In the genomic region with DNA sequence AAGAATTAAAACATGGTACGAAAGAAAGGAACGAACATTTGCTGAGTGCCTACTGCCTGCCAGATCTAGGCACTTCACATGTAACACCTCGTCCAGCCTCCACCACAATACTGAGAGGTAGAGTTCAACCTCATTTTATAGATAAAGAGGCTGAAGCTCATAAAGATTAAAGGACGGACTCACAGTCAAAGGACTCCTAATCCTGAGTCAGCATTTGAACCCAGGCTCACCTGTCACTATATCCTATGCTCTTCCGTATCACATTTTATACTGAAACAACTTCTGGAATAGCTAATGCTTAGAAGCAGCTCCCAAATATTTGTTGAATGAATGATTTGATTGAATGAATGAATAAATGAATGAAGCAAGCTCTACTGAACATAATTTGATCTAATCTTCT, we compare ENCODE assay signal across 31 cellular contexts. TPM values are rescaled to one million over a fixed set of nuclear protein-coding genes. Genes with fewer than 3 reads are reported as not detected.
"Had no signal": no experiment of that assay in that cellular context is flagged by ENCODE, and none has a peak within 500 bp of the region (broad histone marks: within the 10 kb centered on the region; RNA-seq: fewer than 3 reads in every experiment).

No MANE protein-coding gene starts in this region.

- H3K27me3 Mint-ChIP-seq: activated CD4-positive, alpha-beta memory T cell treated with anti-CD3 and anti-CD28 coated beads, Interleukin-2, amount 10 ng/mL, durations not matched to agents 7 days and 5 days; activated CD4-positive, alpha-beta T cell treated with anti-CD3 and anti-CD28 coated beads, Interleukin-2, amount 10 ng/mL, durations not matched to agents 7 days and 5 days; central memory CD8-positive, alpha-beta T cell; stimulated activated memory B cell treated with anti-CD40 and anti-IgM and Interleukin-4, amounts not matched to agents 10 μg/mL and 1 μg/mL and 100 μg/mL, for 72 hours had no signal

- H3K27ac Mint-ChIP-seq: activated CD4-positive, alpha-beta memory T cell treated with anti-CD3 and anti-CD28 coated beads, Interleukin-2, amount 10 ng/mL, durations not matched to agents 7 days and 5 days; activated CD4-positive, alpha-beta T cell treated with anti-CD3 and anti-CD28 coated beads, Interleukin-2, amount 10 ng/mL, durations not matched to agents 7 days and 5 days; activated naive CD4-positive, alpha-beta T cell treated with anti-CD3 and anti-CD28 coated beads, Interleukin-2, amount 50 U/mL, for 72 hours; stimulated activated memory B cell treated with anti-CD40 and anti-IgM and Interleukin-4, amounts not matched to agents 10 μg/mL and 1 μg/mL and 100 μg/mL, for 72 hours had no signal

- ATAC-seq: activated naive CD4-positive, alpha-beta T cell treated with anti-CD3 and anti-CD28 coated beads, Interleukin-2, amount 50 U/mL, for 72 hours; activated T-cell treated with anti-CD3 and anti-CD28 coated beads, Interleukin-2, amount 50 U/mL, for 4 hours; left lung; stimulated activated memory B cell treated with anti-CD40 and anti-IgM and Interleukin-4, amounts not matched to agents 10 μg/mL and 1 μg/mL and 100 μg/mL, for 72 hours had no signal

- H3K27me3 ChIP-seq: esophagus squamous epithelium, left lung, ovary, stomach, thyroid gland, upper lobe of left lung, vagina had no signal

- H3K4me3 Mint-ChIP-seq: activated CD4-positive, alpha-beta memory T cell treated with anti-CD3 and anti-CD28 coated beads, Interleukin-2, amount 10 ng/mL, durations not matched to agents 7 days and 5 days; activated CD4-positive, alpha-beta T cell treated with anti-CD3 and anti-CD28 coated beads, Interleukin-2, amount 10 ng/mL, durations not matched to agents 7 days and 5 days; activated T-cell treated with anti-CD3 and anti-CD28 coated beads, Interleukin-2, amount 50 U/mL, for 4 hours; central memory CD8-positive, alpha-beta T cell; stimulated activated memory B cell treated with anti-CD40 and anti-IgM and Interleukin-4, amounts not matched to agents 10 μg/mL and 1 μg/mL and 100 μg/mL, for 72 hours had no signal

- H3K4me2 ChIP-seq: smooth muscle cell had no signal

- H3K9me3 Mint-ChIP-seq: activated CD4-positive, alpha-beta memory T cell treated with anti-CD3 and anti-CD28 coated beads, Interleukin-2, amount 10 ng/mL, durations not matched to agents 7 days and 5 days; activated CD4-positive, alpha-beta T cell treated with anti-CD3 and anti-CD28 coated beads, Interleukin-2, amount 10 ng/mL, durations not matched to agents 7 days and 5 days; activated naive CD4-positive, alpha-beta T cell treated with anti-CD3 and anti-CD28 coated beads, Interleukin-2, amount 50 U/mL, for 72 hours; activated T-cell treated with anti-CD3 and anti-CD28 coated beads, Interleukin-2, amount 50 U/mL, for 4 hours; central memory CD8-positive, alpha-beta T cell; stimulated activated memory B cell treated with anti-CD40 and anti-IgM and Interleukin-4, amounts not matched to agents 10 μg/mL and 1 μg/mL and 100 μg/mL, for 72 hours had no signal

- H3K4me1 ChIP-seq: prostate gland, thyroid gland, vagina had no signal

- H3K4me3 ChIP-seq: esophagus squamous epithelium, left lung, lung, ovary, prostate gland, smooth muscle cell, stomach, thyroid gland, upper lobe of left lung, vagina had no signal

- DNase-seq: activated CD4-positive, alpha-beta memory T cell treated with anti-CD3 and anti-CD28 coated beads, Interleukin-2, amount 10 ng/mL, durations not matched to agents 7 days and 5 days; activated CD4-positive, alpha-beta T cell treated with anti-CD3 and anti-CD28 coated beads for 1 hour; activated CD4-positive, alpha-beta T cell treated with anti-CD3 and anti-CD28 coated beads, Interleukin-2, amount 10 ng/mL, durations not matched to agents 7 days and 5 days; activated CD8-positive, alpha-beta memory T cell treated with anti-CD3 and anti-CD28 coated beads, Interleukin-2, amount 50 U/mL, for 48 hours; activated naive CD4-positive, alpha-beta T cell; activated T-cell treated with anti-CD3 and anti-CD28 coated beads, Interleukin-2, amount 50 U/mL, for 4 hours; dermis blood vessel endothelial cell; effector CD4-positive, alpha-beta T cell; esophagus squamous epithelium; foreskin melanocyte; left lung; ovary; stimulated activated CD4-positive, alpha-beta T cell treated with anti-CD3 and anti-CD28 coated beads, Interleukin-1b, Interleukin-23, amount 100 ng/mL, for 48 hours; stimulated activated CD4-positive, alpha-beta T cell treated with anti-CD3 and anti-CD28 coated beads, Interleukin-4, amount 100 ng/mL, for 4 hours; stimulated activated CD8-positive, alpha-beta memory T cell treated with anti-CD3 and anti-CD28 coated beads, Interleukin-4, amount 100 ng/mL, for 48 hours; stomach; T1000; thyroid gland; upper lobe of left lung had no signal

- H3K9me3 ChIP-seq: esophagus squamous epithelium, left lung, ovary, prostate gland, stomach, thyroid gland, upper lobe of left lung, vagina had no signal

- H3K36me3 Mint-ChIP-seq: activated naive CD4-positive, alpha-beta T cell treated with anti-CD3 and anti-CD28 coated beads, Interleukin-2, amount 50 U/mL, for 72 hours; stimulated activated memory B cell treated with anti-CD40 and anti-IgM and Interleukin-4, amounts not matched to agents 10 μg/mL and 1 μg/mL and 100 μg/mL, for 72 hours had no signal

- H3K27ac ChIP-seq: epithelial cell of prostate, esophagus squamous epithelium, left lung, ovary, prostate gland, stomach, thyroid gland, upper lobe of left lung, vagina had no signal

- H3K36me3 ChIP-seq: left lung, ovary, prostate gland, thyroid gland, vagina had no signal

- FAIRE-seq: bronchial epithelial cell, endometrium, islet of Langerhans had no signal

RNA-seq across cellular contexts. Expression of gene PDCD1LG2, which starts 22.5 kb away (rescaled TPM):
- polyA plus RNA-seq: neural cell had no signal
